Comparison of ENCODE assay signal across 18 cellular contexts in genomic region chr13:114092468-114092867, GRCh38.
"Had no signal": no experiment of that assay in that cellular context is flagged by ENCODE, and none has a peak within 500 bp of the region (broad histone marks: within the 10 kb centered on the region; RNA-seq: fewer than 3 reads in every experiment).

No MANE protein-coding gene starts in this region.

- H3K27ac Mint-ChIP-seq: memory B cell had no signal

- H3K4me3 Mint-ChIP-seq: memory B cell, neural crest cell had no signal

- H3K27me3 Mint-ChIP-seq: memory B cell, naive B cell had no signal

- H3K9me3 ChIP-seq: gastrocnemius medialis, suprapubic skin, tibial artery had no signal

- DNase-seq: effector memory CD4-positive, alpha-beta T cell; gastrocnemius medialis; heart right ventricle; hypothalamus; left ventricle myocardium inferior; lower lobe of right lung; naive B cell; right cardiac atrium; small intestine; stimulated activated CD4-positive, alpha-beta T cell treated with anti-CD3 and anti-CD28 coated beads, Interleukin-12 subunit alpha, Interleukin-12 subunit beta, amount 100 ng/mL, for 4 hours; stimulated activated naive CD4-positive, alpha-beta T cell; tibial artery; upper lobe of left lung; uterus had no signal

- ATAC-seq: esophagus mucosa, gastrocnemius medialis, heart right ventricle, lower lobe of right lung, right cardiac atrium had no signal
